Comparison of ENCODE assay signal across 18 cellular contexts in genomic region chr1:205369621-205370230, GRCh38. TPM values are rescaled to one million over a fixed set of nuclear protein-coding genes. Genes with fewer than 3 reads are reported as not detected.
DNase-seq lines count a peak whose midpoint lies in the region; ATAC-seq and TF ChIP-seq lines count a peak whose summit lies in the region.
"Had no signal": no experiment of that assay in that cellular context is flagged by ENCODE, and none has a peak within 500 bp of the region (broad histone marks: within the 10 kb centered on the region; RNA-seq: fewer than 3 reads in every experiment).

No MANE protein-coding gene starts in this region.

- no peaks in the 10 kb centered on the region for H4K20me1 ChIP-seq in smooth muscle cell (ENCODE audit: low read depth)

- H3K4me1 ChIP-seq in smooth muscle cell (ENCODE audit: low read depth) = peaks cover 30% of the 10 kb centered on the region

- no peaks in the 10 kb centered on the region for H3K27me3 ChIP-seq in smooth muscle cell (ENCODE audit: low read depth)
- H3K27me3 ChIP-seq: brain microvascular endothelial cell, ovary, tibial artery had no signal

- H3K36me3 ChIP-seq in smooth muscle cell (ENCODE audit: low read depth) = no peaks in the 10 kb centered on the region
- H3K36me3 ChIP-seq: brain microvascular endothelial cell, gastroesophageal sphincter, ovary, tibial artery had no signal

- H3K4me3 ChIP-seq in astrocyte of the spinal cord (ENCODE audit: low read depth, low read length) (no peak overlapping the region), smooth muscle cell (no peak overlapping the region)
- H3K4me3 ChIP-seq: gastroesophageal sphincter, ovary, tibial artery had no signal

- H3F3A ChIP-seq in smooth muscle cell (ENCODE audit: low read depth) = peaks cover 28% of the 10 kb centered on the region

- in situ Hi-C loops in astrocyte of the spinal cord (cut with HindIII; ENCODE audit: low sequenced_read_pairs) = no loop called here

- H3K9ac ChIP-seq in smooth muscle cell (ENCODE audit: low read depth) = no peak overlapping the region

- no peak for ATAC-seq in HG03342 (IDR thresholded peaks at IDR 0.05; ENCODE audit: unreplicated experiment)
- ATAC-seq: gastroesophageal sphincter had no signal

- DNase-seq in NCI-H2029 (lab: John Stamatoyannopoulos, UW) (peak; percentile 44), astrocyte of the spinal cord (ENCODE audit: low read depth, low spot score) (peak; percentile 35), inferior parietal cortex (ENCODE audit: extremely low spot score) (peak; percentile 47), smooth muscle cell (lab: John Stamatoyannopoulos, UW; ENCODE audit: unreplicated experiment) (no peak), AML-193 (lab: John Stamatoyannopoulos, UW) (no peak), NCI-H187 treated with DMSO at 0.1 percent for 48 hours (lab: John Stamatoyannopoulos, UW) (no peak)
- DNase-seq: brain microvascular endothelial cell, H7, kidney, naive B cell, NCI-H2081 treated with DMSO at 0.1 percent for 48 hours, NCI-H510A, tibial artery had no signal

- 81% methylated on average over 5 of the region's 5 CpGs for WGBS in smooth muscle cell (ENCODE audit: low lambda C conversion rate)

- H3K27ac ChIP-seq in smooth muscle cell (ENCODE audit: low read depth) = no peak overlapping the region
- H3K27ac ChIP-seq: brain microvascular endothelial cell, gastroesophageal sphincter, RWPE1, tibial artery had no signal

- H3K79me2 ChIP-seq in smooth muscle cell (ENCODE audit: low read depth) = no peaks in the 10 kb centered on the region

- H2AFZ ChIP-seq in smooth muscle cell (ENCODE audit: low read depth) = peak overlapping the region; percentile 55

- H3K4me2 ChIP-seq in smooth muscle cell = no peak overlapping the region

- no peaks in the 10 kb centered on the region for H3K9me3 ChIP-seq in smooth muscle cell (replicated peaks; ENCODE audit: low read depth)
- H3K9me3 ChIP-seq: gastroesophageal sphincter, ovary, tibial artery had no signal

- TF ChIP-seq CTCF in astrocyte of the spinal cord (IDR thresholded peaks at IDR 0.05; ENCODE audit: low read depth, low read length) = no peak
- no peak for TF ChIP-seq CTCF in smooth muscle cell (IDR thresholded peaks at IDR 0.05; ENCODE audit: borderline replicate concordance, insufficient read depth, poor library complexity, severe bottlenecking)

RNA-seq across cellular contexts. Expression of gene KLHDC8A, which starts 13.0 kb away (rescaled TPM):
- 0.54 TPM in 1 of 2 replicates, not detected in the other for total RNA-seq in smooth muscle cell
- polyA plus RNA-seq in smooth muscle cell = 0.33 and 0.84 TPM in 2 replicates
- total RNA-seq: kidney, lung microvascular endothelial cell had no signal

RNA-seq across cellular contexts. Expression of gene NUAK2, which starts 48.2 kb away (rescaled TPM):
- total RNA-seq in smooth muscle cell = 6.6 and 11.3 TPM in 2 replicates
- polyA plus RNA-seq in smooth muscle cell = 15.8 and 16.8 TPM in 2 replicates

RNA-seq across cellular contexts. Expression of gene LEMD1, which starts 52.1 kb away (rescaled TPM):
- 1.3 and 5.8 TPM in 2 replicates for total RNA-seq in smooth muscle cell
- polyA plus RNA-seq in smooth muscle cell = 8.0 and 15.0 TPM in 2 replicates
- total RNA-seq: gastroesophageal sphincter, lung microvascular endothelial cell had no signal

Comparison
In these comparisons a context has a peak if more than half of its experiments do, and no peak if none do; other contexts are left out.
1. DNase-seq: peak in NCI-H2029 (single experiment), astrocyte of the spinal cord (single experiment) and inferior parietal cortex (single experiment); none in smooth muscle cell (single experiment), AML-193 (0 of 2) and NCI-H187 treated with DMSO at 0.1 percent for 48 hours (single experiment).